ENCODE assay signal across 8 cellular contexts in genomic region chr3:186807231-186807630, GRCh38. TPM values are rescaled to one million over a fixed set of nuclear protein-coding genes. Genes with fewer than 3 reads are reported as not detected.
A peak's percentile ranks its signal among the peaks of the same experiment; 100 is the strongest.
DNase-seq lines count a peak whose midpoint lies in the region; ATAC-seq, FAIRE-seq and TF ChIP-seq lines count a peak whose summit lies in the region.

No MANE protein-coding gene starts in this region.

- H3K4me3 ChIP-seq in A549 (peak overlapping the region; percentile 67), HCT116 (replicated peaks in 1 of 2; ENCODE audit: low read depth in 1 of 2, low read length in 2 of 2) (peak overlapping the region; percentile 86 to 95), HepG2 (replicated peaks in 1 of 3; ENCODE audit: insufficient read depth in 1 of 3, low read depth in 2 of 3, low read length in 3 of 3) (peak overlapping the region; percentile 72 to 90 (median 73))

- H3K27ac ChIP-seq in A549, result peak overlapping the region; percentile 91 to 96
- peak overlapping the region; percentile 89 for H3K27ac ChIP-seq in HCT116 (ENCODE audit: low read depth, low read length)
- H3K27ac ChIP-seq in HepG2 (ENCODE audit: extremely low read length, insufficient read depth, low read length), result peak overlapping the region; percentile 82

- no peaks in the 10 kb centered on the region for H3K27me3 Mint-ChIP-seq in activated T-helper 1 cell treated with anti-CD3 and anti-CD28 coated beads, Interleukin-12 subunit alpha, Interleukin-12 subunit beta, Interleukin-2, Interleukin-4 antibody, amounts not matched to agents 30 ng/mL and 10 ng/mL and 1 ng/mL, durations not matched to agents 14 hours and 24 hours and 36 hours (ENCODE audit: insufficient read depth)

- H3K4me1 ChIP-seq in A549 (peaks cover 15% of the 10 kb centered on the region; the same call in 2 of the 3 replicates), HCT116 (ENCODE audit: control insufficient read depth in 1 of 2, insufficient read depth in 2 of 2, low read length in 2 of 2) (peaks cover 11 to 21% of the 10 kb centered on the region in 2 experiments; a peak in 3 of 4 replicates), HepG2 (ENCODE audit: insufficient read depth, low read length) (peaks cover 28% of the 10 kb centered on the region)

- WGBS in A549 (ENCODE audit: missing lambda C conversion rate), result 72% methylated on average over 5 of the region's 5 CpGs
- 8% methylated on average over 5 of the region's 5 CpGs for WGBS in HepG2 (ENCODE audit: low lambda C conversion rate)

- H3K9me3 Mint-ChIP-seq in activated T-helper 1 cell treated with anti-CD3 and anti-CD28 coated beads, Interleukin-12 subunit alpha, Interleukin-12 subunit beta, Interleukin-2, Interleukin-4 antibody, amounts not matched to agents 30 ng/mL and 10 ng/mL and 1 ng/mL, durations not matched to agents 14 hours and 24 hours and 36 hours, result no peaks in the 10 kb centered on the region

- no peak for TF ChIP-seq EP300 in A549 (IDR thresholded peaks at IDR 0.05)
- TF ChIP-seq EP300 in HepG2 (IDR thresholded peaks at IDR 0.05; ENCODE audit: low read depth in 2 of 2, low read length in 2 of 2), result no peak
- no peak for TF ChIP-seq EP300 in HepG2 (CRISPR knock-in tag; IDR thresholded peaks at IDR 0.05; ENCODE audit: borderline replicate concordance)

- H3K9me3 ChIP-seq in A549 (no peaks in the 10 kb centered on the region), HCT116 (ENCODE audit: control insufficient read depth in 1 of 2, insufficient read depth in 1 of 2, low read depth in 1 of 2, low read length in 2 of 2) (no peaks in the 10 kb centered on the region), HepG2 (ENCODE audit: low read length) (no peaks in the 10 kb centered on the region)

- FAIRE-seq in A549 (lab: Jason Lieb, UNC) (no peak), HepG2 (lab: Jason Lieb, UNC) (peak; percentile 50)

- CTCF ChIA-PET in A549 (lab: Yijun Ruan, JAX), result interaction anchor here (1.0 to 3.8 kb wide), 3 partner anchors 14 to 191 kb away, joined by 3 to 15 read pairs (median 9); no protein-coding TSS in a partner anchor
- CTCF ChIA-PET in HCT116 (lab: Charles Lee), result interaction anchor here (1.0 kb wide), 1 partner anchor 14 kb away, joined by 3 read pairs; no protein-coding TSS in a partner anchor
- CTCF ChIA-PET in HepG2 (lab: Yijun Ruan, JAX; ENCODE audit: low intra/inter-chr PET ratio, low total read pairs), result no interaction called here

- ATAC-seq in A549 (no peak), HCT116 (peak; percentile 11; the same call in 1 of the 2 replicates), HepG2 (peak; percentile 10; the same call in 2 of the 3 replicates), HG02759 (IDR thresholded peaks at IDR 0.05; ENCODE audit: unreplicated experiment) (no peak)

- H3K4me3 Mint-ChIP-seq in activated T-helper 1 cell treated with anti-CD3 and anti-CD28 coated beads, Interleukin-12 subunit alpha, Interleukin-12 subunit beta, Interleukin-2, Interleukin-4 antibody, amounts not matched to agents 30 ng/mL and 10 ng/mL and 1 ng/mL, durations not matched to agents 14 hours and 24 hours and 36 hours, result peak overlapping the region; percentile 93

- peaks cover 31% of the 10 kb centered on the region for H3K4me1 Mint-ChIP-seq in activated T-helper 1 cell treated with anti-CD3 and anti-CD28 coated beads, Interleukin-12 subunit alpha, Interleukin-12 subunit beta, Interleukin-2, Interleukin-4 antibody, amounts not matched to agents 30 ng/mL and 10 ng/mL and 1 ng/mL, durations not matched to agents 14 hours and 24 hours and 36 hours (ENCODE audit: low read depth)

- H3K9me2 ChIP-seq in HCT116 (ENCODE audit: insufficient read depth), result no peaks in the 10 kb centered on the region

- BruUV-seq in HCT116 (replicated peaks; lab: Mats Ljungman, UMichigan), result no TSS peak
- no TSS peak for BruUV-seq in HepG2 (replicated peaks; lab: Mats Ljungman, UMichigan)

- peaks cover 16% of the 10 kb centered on the region for H3K36me3 Mint-ChIP-seq in activated T-helper 1 cell treated with anti-CD3 and anti-CD28 coated beads, Interleukin-12 subunit alpha, Interleukin-12 subunit beta, Interleukin-2, Interleukin-4 antibody, amounts not matched to agents 30 ng/mL and 10 ng/mL and 1 ng/mL, durations not matched to agents 14 hours and 24 hours and 36 hours (ENCODE audit: low read depth)

- no peak for TF ChIP-seq CTCF in A549 (IDR thresholded peaks at IDR 0.05)
- TF ChIP-seq CTCF in HCT116 (IDR thresholded peaks at IDR 0.05 in 2 of 3, conservative IDR thresholded peaks at IDR 0.05 in 1 of 3; ENCODE audit: borderline replicate concordance in 1 of 3, insufficient read depth in 1 of 3, low read depth in 2 of 3, low read length in 2 of 3), result no peak
- TF ChIP-seq CTCF in HepG2 (CRISPR knock-in tag; IDR thresholded peaks at IDR 0.05), result no peak

- in situ Hi-C loops in HepG2 (cut with HindIII; ENCODE audit: extremely low pct_ligation_motif_present, low pct_unique_long_range_greater_than_20kb), result loop anchor here (25.0 kb wide), 2 partner anchors 545 to 820 kb away; no protein-coding TSS in a partner anchor

- intact Hi-C loops in HCT116 (cut with micrococcal nuclease) (loop anchor here (5.0 kb wide), 1 partner anchor 240 kb away; the partner anchor contains the start of gene TBCCD1), HepG2 (cut with micrococcal nuclease; ENCODE audit: unreplicated experiment) (no loop called here)
- intact Hi-C loops in activated T-helper 1 cell treated with anti-CD3 and anti-CD28 coated beads, Interleukin-12 subunit alpha, Interleukin-12 subunit beta, Interleukin-2, Interleukin-4 antibody, amounts not matched to agents 30 ng/mL and 10 ng/mL and 1 ng/mL, durations not matched to agents 14 hours and 24 hours and 36 hours (cut with micrococcal nuclease), result loop anchor here (5.0 kb wide), 2 partner anchors 190 to 870 kb away; partner anchors contain the start of gene TRA2B

- peaks cover 36% of the 10 kb centered on the region for H3K79me2 ChIP-seq in HCT116 (ENCODE audit: insufficient read depth, low read length)
- H3K79me2 ChIP-seq in HepG2 (ENCODE audit: insufficient read depth, low read length), result peaks cover 19% of the 10 kb centered on the region

- H3K4me2 ChIP-seq in A549 (peak overlapping the region; percentile 99), HCT116 (ENCODE audit: low read length) (peak overlapping the region; percentile 83), HepG2 (ENCODE audit: low read depth, low read length) (peak overlapping the region; percentile 91)

- no peak overlapping the region for H2AFZ ChIP-seq in HCT116 (ENCODE audit: low read depth, low read length, poor library complexity, severe bottlenecking)
- peak overlapping the region; percentile 31 for H2AFZ ChIP-seq in HepG2 (ENCODE audit: low read length)

- peak overlapping the region; percentile 85 for H3K27ac Mint-ChIP-seq in activated T-helper 1 cell treated with anti-CD3 and anti-CD28 coated beads, Interleukin-12 subunit alpha, Interleukin-12 subunit beta, Interleukin-2, Interleukin-4 antibody, amounts not matched to agents 30 ng/mL and 10 ng/mL and 1 ng/mL, durations not matched to agents 14 hours and 24 hours and 36 hours

- peak overlapping the region; percentile 95 for H3K9ac ChIP-seq in HCT116 (ENCODE audit: low read length)
- peak overlapping the region; percentile 84 for H3K9ac ChIP-seq in HepG2 (ENCODE audit: insufficient read depth, low read depth, low read length)

- TF ChIP-seq RAD21 in A549 (conservative IDR thresholded peaks at IDR 0.05 in 1 of 2, IDR thresholded peaks at IDR 0.05 in 1 of 2), result no peak
- no peak; the same call in 1 of the 2 replicates for TF ChIP-seq RAD21 in HCT116 (IDR thresholded peaks at IDR 0.05; ENCODE audit: low read depth)
- no peak for TF ChIP-seq RAD21 in HepG2 (CRISPR knock-in tag; IDR thresholded peaks at IDR 0.05)

- H3K27me3 ChIP-seq in HCT116 (ENCODE audit: insufficient read depth, low read length), result no peaks in the 10 kb centered on the region
- H3K27me3 ChIP-seq in HepG2 (ENCODE audit: control insufficient read depth in 1 of 2, insufficient read depth in 2 of 2, low read length in 2 of 2), result peaks cover 1 to 3% of the 10 kb centered on the region in 2 experiments; a peak in 2 of 5 replicates

- POLR2A ChIA-PET in A549 (lab: Yijun Ruan, JAX) (interaction anchor here (2.1 kb wide), 1 partner anchor 24 kb away, joined by 9 read pairs; the partner anchor contains the start of gene EIF4A2), HCT116 (lab: Charles Lee) (no interaction called here), HepG2 (lab: Yijun Ruan, JAX) (interaction anchor here (1.0 kb wide), 1 partner anchor 15 kb away, joined by 4 read pairs; no protein-coding TSS in a partner anchor)

- H3K36me3 ChIP-seq in HCT116 (ENCODE audit: control insufficient read depth in 1 of 2, insufficient read depth in 2 of 2, low read length in 2 of 2), result peaks cover 7 to 28% of the 10 kb centered on the region in 2 experiments
- peaks cover 0 to 15% of the 10 kb centered on the region in 2 experiments; a peak in 2 of 5 replicates for H3K36me3 ChIP-seq in HepG2 (replicated peaks in 1 of 2; ENCODE audit: control insufficient read depth in 1 of 2, insufficient read depth in 2 of 2, low read length in 2 of 2)

- TF ChIP-seq POLR2A in A549 (IDR thresholded peaks at IDR 0.05; ENCODE audit: low read length), result no peak
- no peak for TF ChIP-seq POLR2A in HCT116 (IDR thresholded peaks at IDR 0.05; ENCODE audit: borderline replicate concordance, extremely low read depth, insufficient read depth, insufficient read length)
- no peak for TF ChIP-seq POLR2A in HepG2 (IDR thresholded peaks at IDR 0.05; ENCODE audit: insufficient read depth in 1 of 2, low read depth in 2 of 2, low read length in 2 of 2)

- DNase-seq in A549 (ENCODE audit: low read depth in 1 of 2, low spot score in 1 of 2) (no peak), HCT116 (ENCODE audit: low read depth, low spot score) (no peak), HepG2 (ENCODE audit: low spot score) (no peak), HUDEP-2 (lab: John Stamatoyannopoulos, UW; ENCODE audit: unreplicated experiment in 76 of 76) (no peak), NCI-H128 (lab: John Stamatoyannopoulos, UW; ENCODE audit: unreplicated experiment) (no peak)
- no peak for DNase-seq in activated T-helper 1 cell treated with anti-CD3 and anti-CD28 coated beads, Interleukin-12 subunit alpha, Interleukin-12 subunit beta, Interleukin-2, Interleukin-4 antibody, amounts not matched to agents 30 ng/mL and 10 ng/mL and 1 ng/mL, durations not matched to agents 14 hours and 24 hours and 36 hours (ENCODE audit: low spot score)
- no peak for DNase-seq in NK-92 treated with Interleukin-12 subunit alpha and Interleukin-12 subunit beta, amount 100 ng/mL, for 24 hours (lab: John Stamatoyannopoulos, UW)

- H4K20me1 ChIP-seq in HCT116 (ENCODE audit: insufficient read depth) (no peaks in the 10 kb centered on the region), HepG2 (ENCODE audit: insufficient read depth, low read length) (no peaks in the 10 kb centered on the region)

- RAD21 ChIA-PET in HCT116 (lab: Charles Lee; ENCODE audit: low non-redundant PET in 1 of 2, low total read pairs in 2 of 2, uncharacterized antibody in 2 of 2, unreplicated experiment in 2 of 2), result no interaction called here

RNA-seq across cellular contexts. Expression of gene RFC4, which starts 0.9 kb away (rescaled TPM):
- 32.8 and 40.6 TPM in 2 replicates for polyA plus RNA-seq in A549 (2011; rRNA removed)
- polyA plus RNA-seq in A549 (2012; cell fraction: cytosol; rRNA removed), result 29.4 and 34.1 TPM in 2 replicates
- polyA plus RNA-seq in A549 (2012; cell fraction: nucleus; rRNA removed), result 18.9 and 31.8 TPM in 2 replicates
- polyA plus RNA-seq in A549 (2017; fragmentation: RNase III; extraction: RNeasy Plus Mini Kit Qiagen cat#74134 plus additional on column Dnase treatment), result 68.8 to 76.7 TPM (median 69.8 TPM) in 3 replicates
- 5.9 and 6.3 TPM in 2 replicates for polyA minus RNA-seq in A549 (2011; rRNA and poly(A)+ RNA removed)
- 86.2 TPM for total RNA-seq in HCT116 (2021; ENCODE audit: unreplicated experiment)
- polyA plus RNA-seq in HCT116 (2012), result 41.6 and 55.6 TPM in 2 replicates
- 111 and 122 TPM in 2 replicates for total RNA-seq in activated T-helper 1 cell treated with anti-CD3 and anti-CD28 coated beads, Interleukin-12 subunit alpha, Interleukin-12 subunit beta, Interleukin-2, Interleukin-4 antibody, amounts not matched to agents 30 ng/mL and 10 ng/mL and 1 ng/mL, durations not matched to agents 14 hours and 24 hours and 36 hours
- total RNA-seq in HepG2 (2016; rRNA removed; fragmentation: Illumina TruSeq; extraction: Trizol), result 103 and 109 TPM in 2 replicates
- total RNA-seq in HepG2 (2016; cell fraction: cytosol; rRNA removed; fragmentation: Illumina TruSeq; extraction: Trizol; ENCODE audit: low read depth), result 40.2 and 42.1 TPM in 2 replicates
- total RNA-seq in HepG2 (2016; cell fraction: insoluble cytoplasmic fraction; rRNA removed; fragmentation: Illumina TruSeq; extraction: Trizol), result 106 and 115 TPM in 2 replicates
- 31.0 and 31.4 TPM in 2 replicates for total RNA-seq in HepG2 (2016; cell fraction: membrane; rRNA removed; fragmentation: Illumina TruSeq; extraction: Trizol)
- total RNA-seq in HepG2 (2016; cell fraction: nucleus; rRNA removed; fragmentation: Illumina TruSeq; extraction: Trizol), result 68.8 and 77.7 TPM in 2 replicates
- 15.1 and 18.5 TPM in 2 replicates for polyA plus RNA-seq in HepG2 (2011; rRNA removed)
- polyA plus RNA-seq in HepG2 (2011; cell fraction: cytosol; rRNA removed), result 7.9 and 8.6 TPM in 2 replicates
- polyA plus RNA-seq in HepG2 (2011; cell fraction: nucleus; rRNA removed), result 32.1 and 36.9 TPM in 2 replicates
- polyA plus RNA-seq in HepG2 (2012), result 26.8 and 40.8 TPM in 2 replicates
- polyA plus RNA-seq in HepG2 (2016; cell fraction: cytosol; fragmentation: Illumina TruSeq; extraction: Trizol; ENCODE audit: low read depth), result 9.3 and 10.4 TPM in 2 replicates
- polyA plus RNA-seq in HepG2 (2016; cell fraction: insoluble cytoplasmic fraction; fragmentation: Illumina TruSeq; extraction: Trizol; ENCODE audit: low read depth), result 97.0 and 99.6 TPM in 2 replicates
- 10.8 and 11.9 TPM in 2 replicates for polyA plus RNA-seq in HepG2 (2016; cell fraction: membrane; fragmentation: Illumina TruSeq; extraction: Trizol; ENCODE audit: low read depth)
- polyA plus RNA-seq in HepG2 (2016; cell fraction: nucleus; fragmentation: Illumina TruSeq; extraction: Trizol; ENCODE audit: insufficient read depth, low read depth), result 133 and 142 TPM in 2 replicates
- 2.1 and 21.7 TPM in 2 replicates for polyA minus RNA-seq in HepG2 (2011; rRNA and poly(A)+ RNA removed; ENCODE audit: low replicate concordance)
- polyA minus RNA-seq in HepG2 (2011; cell fraction: cytosol; rRNA and poly(A)+ RNA removed), result 4.9 and 11.6 TPM in 2 replicates
- 11.7 and 14.3 TPM in 2 replicates for polyA minus RNA-seq in HepG2 (2011; cell fraction: nucleus; rRNA and poly(A)+ RNA removed)

RNA-seq across cellular contexts. Expression of gene EIF4A2, which starts 23.9 kb away (rescaled TPM):
- polyA plus RNA-seq in A549 (2011; rRNA removed) (337 and 493 TPM in 2 replicates), A549 (2017; fragmentation: RNase III; extraction: RNeasy Plus Mini Kit Qiagen cat#74134 plus additional on column Dnase treatment) (172 to 194 TPM (median 184 TPM) in 3 replicates), HepG2 (2011; rRNA removed) (475 and 596 TPM in 2 replicates)
- polyA plus RNA-seq in A549 (2012; cell fraction: cytosol; rRNA removed), result 77.2 and 104 TPM in 2 replicates
- polyA plus RNA-seq in A549 (2012; cell fraction: nucleus; rRNA removed), result 94.0 and 159 TPM in 2 replicates
- polyA minus RNA-seq in A549 (2011; rRNA and poly(A)+ RNA removed), result 163 and 178 TPM in 2 replicates
- total RNA-seq in HCT116 (2021; ENCODE audit: unreplicated experiment) (398 TPM), HepG2 (2016; rRNA removed; fragmentation: Illumina TruSeq; extraction: Trizol) (446 and 480 TPM in 2 replicates)
- polyA plus RNA-seq in HCT116 (2012), result 347 and 396 TPM in 2 replicates
- 491 and 514 TPM in 2 replicates for total RNA-seq in activated T-helper 1 cell treated with anti-CD3 and anti-CD28 coated beads, Interleukin-12 subunit alpha, Interleukin-12 subunit beta, Interleukin-2, Interleukin-4 antibody, amounts not matched to agents 30 ng/mL and 10 ng/mL and 1 ng/mL, durations not matched to agents 14 hours and 24 hours and 36 hours
- total RNA-seq in HepG2 (2016; cell fraction: cytosol; rRNA removed; fragmentation: Illumina TruSeq; extraction: Trizol; ENCODE audit: low read depth), result 146 and 165 TPM in 2 replicates
- 450 and 480 TPM in 2 replicates for total RNA-seq in HepG2 (2016; cell fraction: insoluble cytoplasmic fraction; rRNA removed; fragmentation: Illumina TruSeq; extraction: Trizol)
- 286 and 327 TPM in 2 replicates for total RNA-seq in HepG2 (2016; cell fraction: membrane; rRNA removed; fragmentation: Illumina TruSeq; extraction: Trizol)
- 656 and 709 TPM in 2 replicates for total RNA-seq in HepG2 (2016; cell fraction: nucleus; rRNA removed; fragmentation: Illumina TruSeq; extraction: Trizol)
- 247 and 610 TPM in 2 replicates for polyA plus RNA-seq in HepG2 (2011; cell fraction: cytosol; rRNA removed)
- 443 and 672 TPM in 2 replicates for polyA plus RNA-seq in HepG2 (2011; cell fraction: nucleus; rRNA removed)
- polyA plus RNA-seq in HepG2 (2012), result 536 and 611 TPM in 2 replicates
- 52.8 and 60.6 TPM in 2 replicates for polyA plus RNA-seq in HepG2 (2016; cell fraction: cytosol; fragmentation: Illumina TruSeq; extraction: Trizol; ENCODE audit: low read depth)
- 340 and 366 TPM in 2 replicates for polyA plus RNA-seq in HepG2 (2016; cell fraction: insoluble cytoplasmic fraction; fragmentation: Illumina TruSeq; extraction: Trizol; ENCODE audit: low read depth)
- polyA plus RNA-seq in HepG2 (2016; cell fraction: membrane; fragmentation: Illumina TruSeq; extraction: Trizol; ENCODE audit: low read depth), result 139 and 154 TPM in 2 replicates
- 727 and 748 TPM in 2 replicates for polyA plus RNA-seq in HepG2 (2016; cell fraction: nucleus; fragmentation: Illumina TruSeq; extraction: Trizol; ENCODE audit: insufficient read depth, low read depth)
- polyA minus RNA-seq in HepG2 (2011; rRNA and poly(A)+ RNA removed; ENCODE audit: low replicate concordance), result 191 and 270 TPM in 2 replicates
- polyA minus RNA-seq in HepG2 (2011; cell fraction: cytosol; rRNA and poly(A)+ RNA removed), result 288 and 321 TPM in 2 replicates
- 1,137 and 1,381 TPM in 2 replicates for polyA minus RNA-seq in HepG2 (2011; cell fraction: nucleus; rRNA and poly(A)+ RNA removed)

RNA-seq across cellular contexts. Expression of gene ADIPOQ, which starts 35.3 kb away (rescaled TPM):
- polyA plus RNA-seq in A549 (2011; rRNA removed) (not detected in 2 replicates), A549 (2017; fragmentation: RNase III; extraction: RNeasy Plus Mini Kit Qiagen cat#74134 plus additional on column Dnase treatment) (not detected in 3 replicates), HepG2 (2011; rRNA removed) (not detected in 2 replicates)
- polyA plus RNA-seq in A549 (2012; cell fraction: cytosol; rRNA removed), result not detected in 2 replicates
- not detected in 2 replicates for polyA plus RNA-seq in A549 (2012; cell fraction: nucleus; rRNA removed)
- polyA minus RNA-seq in A549 (2011; rRNA and poly(A)+ RNA removed), result not detected in 2 replicates
- total RNA-seq in HCT116 (2021; ENCODE audit: unreplicated experiment) (not detected), HepG2 (2016; rRNA removed; fragmentation: Illumina TruSeq; extraction: Trizol) (not detected in 2 replicates)
- not detected in 2 replicates for polyA plus RNA-seq in HCT116 (2012)
- total RNA-seq in activated T-helper 1 cell treated with anti-CD3 and anti-CD28 coated beads, Interleukin-12 subunit alpha, Interleukin-12 subunit beta, Interleukin-2, Interleukin-4 antibody, amounts not matched to agents 30 ng/mL and 10 ng/mL and 1 ng/mL, durations not matched to agents 14 hours and 24 hours and 36 hours, result not detected in 2 replicates
- total RNA-seq in HepG2 (2016; cell fraction: cytosol; rRNA removed; fragmentation: Illumina TruSeq; extraction: Trizol; ENCODE audit: low read depth), result not detected in 2 replicates
- total RNA-seq in HepG2 (2016; cell fraction: insoluble cytoplasmic fraction; rRNA removed; fragmentation: Illumina TruSeq; extraction: Trizol), result not detected in 2 replicates
- not detected in 2 replicates for total RNA-seq in HepG2 (2016; cell fraction: membrane; rRNA removed; fragmentation: Illumina TruSeq; extraction: Trizol)
- not detected in 2 replicates for total RNA-seq in HepG2 (2016; cell fraction: nucleus; rRNA removed; fragmentation: Illumina TruSeq; extraction: Trizol)
- not detected in 2 replicates for polyA plus RNA-seq in HepG2 (2011; cell fraction: cytosol; rRNA removed)
- not detected in 2 replicates for polyA plus RNA-seq in HepG2 (2011; cell fraction: nucleus; rRNA removed)
- polyA plus RNA-seq in HepG2 (2012), result not detected in 2 replicates
- not detected in 2 replicates for polyA plus RNA-seq in HepG2 (2016; cell fraction: cytosol; fragmentation: Illumina TruSeq; extraction: Trizol; ENCODE audit: low read depth)
- not detected in 2 replicates for polyA plus RNA-seq in HepG2 (2016; cell fraction: insoluble cytoplasmic fraction; fragmentation: Illumina TruSeq; extraction: Trizol; ENCODE audit: low read depth)
- polyA plus RNA-seq in HepG2 (2016; cell fraction: membrane; fragmentation: Illumina TruSeq; extraction: Trizol; ENCODE audit: low read depth), result not detected in 2 replicates
- not detected in 2 replicates for polyA plus RNA-seq in HepG2 (2016; cell fraction: nucleus; fragmentation: Illumina TruSeq; extraction: Trizol; ENCODE audit: insufficient read depth, low read depth)
- polyA minus RNA-seq in HepG2 (2011; rRNA and poly(A)+ RNA removed; ENCODE audit: low replicate concordance), result not detected in 2 replicates
- polyA minus RNA-seq in HepG2 (2011; cell fraction: cytosol; rRNA and poly(A)+ RNA removed), result not detected in 2 replicates
- not detected in 2 replicates for polyA minus RNA-seq in HepG2 (2011; cell fraction: nucleus; rRNA and poly(A)+ RNA removed)

Comparison
In these comparisons a context has a peak if more than half of its experiments do, and no peak if none do; other contexts are left out.
1. ATAC-seq: peak in HCT116 (single experiment) and HepG2 (single experiment); none in A549 (0 of 2) and HG02759 (single experiment).
2. Peak in every context shown above with its lines, with median percentiles within 50 percentile points of each other: H3K27ac ChIP-seq, H3K4me2 ChIP-seq and H3K4me3 ChIP-seq.